Comparison of ENCODE assay signal across 8 cellular contexts in the genomic region with DNA sequence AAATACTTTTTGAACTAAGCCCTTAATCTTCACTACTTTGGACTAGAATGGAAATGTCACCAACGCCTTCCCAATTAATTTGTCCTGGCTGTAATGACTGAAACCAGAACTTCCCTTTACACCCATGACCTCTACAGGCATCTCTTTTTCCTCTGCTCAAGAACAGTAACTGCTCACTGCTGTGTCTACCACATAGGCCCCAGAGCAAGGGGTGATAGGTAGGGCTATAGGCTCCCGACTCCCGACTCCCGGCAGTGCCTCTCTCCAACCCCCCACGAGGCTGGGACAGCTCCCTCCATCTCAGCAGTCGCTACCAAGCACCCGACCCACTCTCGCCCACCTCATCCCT. TPM values are rescaled to one million over a fixed set of nuclear protein-coding genes. Genes with fewer than 3 reads are reported as not detected.
DNase-seq lines count a peak whose midpoint lies in the region; ATAC-seq, FAIRE-seq and TF ChIP-seq lines count a peak whose summit lies in the region.

No MANE protein-coding gene starts in this region.

- peak; percentile 57 for ATAC-seq in GM19324 (IDR thresholded peaks at IDR 0.05; ENCODE audit: low FRiP score, unreplicated experiment)
- ATAC-seq in HG03280 (IDR thresholded peaks at IDR 0.05; ENCODE audit: unreplicated experiment) = peak; percentile 48

- H3K4me3 Mint-ChIP-seq in activated naive CD8-positive, alpha-beta T cell treated with anti-CD3 and anti-CD28 coated beads for 36 hours = peak overlapping the region; percentile 95

- H3K27ac Mint-ChIP-seq in activated naive CD8-positive, alpha-beta T cell treated with anti-CD3 and anti-CD28 coated beads for 36 hours = peak overlapping the region; percentile 98

- intact Hi-C loops in kidney (cut with DNase I) = no loop called here

- no peak for DNase-seq in AG10803 (ENCODE audit: low read depth)
- no peak for DNase-seq in activated naive CD8-positive, alpha-beta T cell treated with anti-CD3 and anti-CD28 coated beads for 36 hours
- DNase-seq in kidney = no peak
- no peak for DNase-seq in NK-92 (lab: John Stamatoyannopoulos, UW; ENCODE audit: unreplicated experiment)
- no peak for DNase-seq in urothelium cell line (ENCODE audit: low spot score)

- H3K4me3 ChIP-seq in AG10803 (ENCODE audit: low read length) (peak overlapping the region; percentile 78), kidney (ENCODE audit: low read length in 2 of 2) (peak overlapping the region; percentile 89 to 90)

- peaks cover 17% of the 10 kb centered on the region for H3K36me3 Mint-ChIP-seq in activated naive CD8-positive, alpha-beta T cell treated with anti-CD3 and anti-CD28 coated beads for 36 hours

- H3K36me3 ChIP-seq in kidney (ENCODE audit: control insufficient read depth in 1 of 2, insufficient read depth in 2 of 2, low read length in 2 of 2) = no peaks in the 10 kb centered on the region

- FAIRE-seq in kidney (lab: Jason Lieb, UNC) (no peak), urothelium cell line (lab: Jason Lieb, UNC) (no peak)

- H3K27ac ChIP-seq in kidney (ENCODE audit: low read depth in 2 of 2, low read length in 2 of 2) (peak overlapping the region; percentile 97), temporal lobe (ENCODE audit: low read depth, low read length) (peak overlapping the region; percentile 75)

- TF ChIP-seq CTCF in AG10803 (conservative IDR thresholded peaks at IDR 0.05; ENCODE audit: low read length) (no peak), kidney (IDR thresholded peaks at IDR 0.05; ENCODE audit: borderline replicate concordance, extremely low read depth, insufficient read depth) (no peak)

- H3K9ac ChIP-seq in kidney (ENCODE audit: low read length in 2 of 2) = peak overlapping the region; percentile 78 to 86

- no peaks in the 10 kb centered on the region for H3K27me3 Mint-ChIP-seq in activated naive CD8-positive, alpha-beta T cell treated with anti-CD3 and anti-CD28 coated beads for 36 hours

- peaks cover 0 to 3% of the 10 kb centered on the region in 2 donors for H3K4me1 ChIP-seq in kidney (ENCODE audit: control insufficient read depth in 1 of 2, insufficient read depth in 1 of 2, low read depth in 1 of 2, low read length in 2 of 2)

- H3K4me1 Mint-ChIP-seq in activated naive CD8-positive, alpha-beta T cell treated with anti-CD3 and anti-CD28 coated beads for 36 hours = peaks cover 30% of the 10 kb centered on the region

- H3K9me3 ChIP-seq in kidney (ENCODE audit: control insufficient read depth in 1 of 2, low read length in 2 of 2) = no peaks in the 10 kb centered on the region

- H3K9me3 Mint-ChIP-seq in activated naive CD8-positive, alpha-beta T cell treated with anti-CD3 and anti-CD28 coated beads for 36 hours = no peaks in the 10 kb centered on the region

RNA-seq across cellular contexts. Expression of a gene that starts 0.4 kb away (rescaled TPM):
- total RNA-seq in activated naive CD8-positive, alpha-beta T cell treated with anti-CD3 and anti-CD28 coated beads for 36 hours = 1 to 10 TPM in 1 of 2 experiments, under 1 TPM in 1; 0.74 to 2.4 TPM
- total RNA-seq in kidney (1.6 TPM), temporal lobe (0.98 TPM)
- 1.8 TPM for polyA plus RNA-seq in kidney (ENCODE audit: insufficient read depth, low read depth, low replicate concordance)
